12 cellular contexts compared by ENCODE assay signal in genomic region chr13:29497137-29497654, GRCh38.
DNase-seq lines count a peak whose midpoint lies in the region; ATAC-seq, FAIRE-seq and TF ChIP-seq lines count a peak whose summit lies in the region.
"Had no signal": no experiment of that assay in that cellular context is flagged by ENCODE, and none has a peak within 500 bp of the region (broad histone marks: within the 10 kb centered on the region; RNA-seq: fewer than 3 reads in every experiment).

No MANE protein-coding gene starts in this region.

- H2BK12ac ChIP-seq in mesenchymal stem cell (ENCODE audit: low read length in 2 of 2) = peak overlapping the region; percentile 3 to 14

- H2BK120ac ChIP-seq in mesenchymal stem cell (ENCODE audit: low read depth, low read length) = no peak overlapping the region

- H3K18ac ChIP-seq in mesenchymal stem cell (ENCODE audit: low read depth in 1 of 2, low read length in 2 of 2) = peak overlapping the region; percentile 29 to 45

- no peak overlapping the region for H3K4me3 ChIP-seq in fibroblast of lung (replicated peaks in 1 of 4; ENCODE audit: control extremely low read depth in 1 of 4, insufficient read depth in 1 of 4, low read depth in 3 of 4, low read length in 4 of 4)
- peak overlapping the region in 1 of 2 experiments; percentile 33 for H3K4me3 ChIP-seq in mesenchymal stem cell (ENCODE audit: insufficient read depth in 1 of 2, low read depth in 1 of 2, low read length in 2 of 2)
- no peak overlapping the region for H3K4me3 ChIP-seq in spleen
- H3K4me3 ChIP-seq in small intestine (ENCODE audit: low read depth in 1 of 2, low read length in 2 of 2) = no peak overlapping the region

- no peak overlapping the region for H3K23ac ChIP-seq in mesenchymal stem cell (ENCODE audit: low read length in 2 of 2)

- H3K27ac ChIP-seq in fibroblast of lung (ENCODE audit: insufficient read depth, low read length) (no peak overlapping the region), mesenchymal stem cell (ENCODE audit: low read length, poor library complexity, severe bottlenecking) (peak overlapping the region; percentile 9), spleen (peak overlapping the region in 2 of 8 donors; percentile 46 to 50), small intestine (ENCODE audit: low read depth in 1 of 2, low read length in 1 of 2) (peak overlapping the region in 1 of 2 donors; percentile 27)

- H3K4me1 ChIP-seq in fibroblast of lung (ENCODE audit: control insufficient read depth, extremely low read depth, insufficient read depth, low read length) = no peaks in the 10 kb centered on the region
- H3K4me1 ChIP-seq in mesenchymal stem cell (ENCODE audit: control insufficient read depth, insufficient read depth, low read depth, low read length) = peaks cover 24% of the 10 kb centered on the region
- H3K4me1 ChIP-seq in spleen = peaks cover 10 to 36% (median 22%) of the 10 kb centered on the region in 6 donors
- H3K4me1 ChIP-seq in small intestine (ENCODE audit: control insufficient read depth in 2 of 2, insufficient read depth in 1 of 2, low read depth in 1 of 2, low read length in 1 of 2) = no peaks in the 10 kb centered on the region

- no peak overlapping the region for H3K4ac ChIP-seq in mesenchymal stem cell (ENCODE audit: low read depth in 1 of 2, low read length in 2 of 2)

- 9% methylated on average over 15 of the region's 15 CpGs for WGBS in mesenchymal stem cell
- 49 to 71% (median 64%) methylated on average over 11 to 15 of the region's 15 CpGs for WGBS in spleen, 5 donors
- WGBS in small intestine, 3 donors = 49 to 82% (median 64%) methylated on average over 15 of the region's 15 CpGs

- no peak overlapping the region for H3K14ac ChIP-seq in mesenchymal stem cell (ENCODE audit: low read length in 2 of 2)

- H2BK5ac ChIP-seq in mesenchymal stem cell (ENCODE audit: low read depth, low read length, poor library complexity, severe bottlenecking) = no peak overlapping the region

- no peaks in the 10 kb centered on the region for H3K79me1 ChIP-seq in mesenchymal stem cell (replicated peaks; ENCODE audit: low read length, poor library complexity, severe bottlenecking)

- no peak overlapping the region for H3K9ac ChIP-seq in fibroblast of lung (ENCODE audit: insufficient read depth, low read length)
- peak overlapping the region; percentile 49 for H3K9ac ChIP-seq in mesenchymal stem cell (ENCODE audit: low read length)

- no peaks in the 10 kb centered on the region for H3K79me2 ChIP-seq in fibroblast of lung (ENCODE audit: control insufficient read depth, insufficient read depth, low read length)

- H2BK15ac ChIP-seq in mesenchymal stem cell (ENCODE audit: low read depth, poor library complexity, severe bottlenecking) = peak overlapping the region; percentile 33

- no peak for TF ChIP-seq POLR2A in spleen (IDR thresholded peaks at IDR 0.05)

- H2AFZ ChIP-seq in fibroblast of lung (ENCODE audit: low read length) = no peak overlapping the region
- H2AFZ ChIP-seq in mesenchymal stem cell (ENCODE audit: low read depth, low read length) = no peak overlapping the region

- H4K91ac ChIP-seq in mesenchymal stem cell (ENCODE audit: low read length) = peak overlapping the region; percentile 1

- H3K9me3 ChIP-seq in fibroblast of lung (ENCODE audit: control insufficient read depth, insufficient read depth, low read depth, low read length) = no peaks in the 10 kb centered on the region
- H3K9me3 ChIP-seq in mesenchymal stem cell (ENCODE audit: control insufficient read depth, low read length) = no peaks in the 10 kb centered on the region
- H3K9me3 ChIP-seq in spleen = no peaks in the 10 kb centered on the region
- H3K9me3 ChIP-seq in small intestine (ENCODE audit: control insufficient read depth, low read depth) = no peaks in the 10 kb centered on the region

- DNase-seq in NCI-H524 treated with DMSO at 0.1 percent for 48 hours (lab: John Stamatoyannopoulos, UW) (peak; percentile 65), fibroblast of lung (ENCODE audit: low read depth in 2 of 2) (peak; percentile 65 to 74), mesenchymal stem cell (peak; percentile 70), spleen (peak; percentile 73), OCI-M1 (lab: John Stamatoyannopoulos, UW) (no peak), NCI-H526 treated with DMSO at 0.1 percent for 48 hours (lab: John Stamatoyannopoulos, UW) (no peak), small intestine (no peak)
- DNase-seq: Calu3; MM.1S; stimulated activated CD4-positive, alpha-beta T cell treated with anti-CD3 and anti-CD28 coated beads, Interleukin-15, amount 100 ng/mL, for 24 hours had no signal

- H4K20me1 ChIP-seq in fibroblast of lung (ENCODE audit: control insufficient read depth, extremely low read depth, insufficient read depth, low read length) = no peaks in the 10 kb centered on the region

- H3K36me3 ChIP-seq in fibroblast of lung (ENCODE audit: control insufficient read depth, insufficient read depth, low read length) = no peaks in the 10 kb centered on the region
- no peaks in the 10 kb centered on the region for H3K36me3 ChIP-seq in mesenchymal stem cell (ENCODE audit: control insufficient read depth in 1 of 2, insufficient read depth in 2 of 2, low read depth in 1 of 2, low read length in 2 of 2)
- no peaks in the 10 kb centered on the region for H3K36me3 ChIP-seq in spleen
- H3K36me3 ChIP-seq in small intestine (ENCODE audit: control insufficient read depth in 2 of 2, insufficient read depth in 2 of 2, low read length in 2 of 2) = no peaks in the 10 kb centered on the region

- H2AK5ac ChIP-seq in mesenchymal stem cell (ENCODE audit: low read length, severe bottlenecking) = no peak overlapping the region

- H3K4me2 ChIP-seq in fibroblast of lung (ENCODE audit: extremely low read depth, insufficient read depth, low read length) = no peak overlapping the region
- H3K4me2 ChIP-seq in mesenchymal stem cell (ENCODE audit: low read length, poor library complexity, severe bottlenecking) = peak overlapping the region; percentile 30

- peak overlapping the region; percentile 52 for H4K8ac ChIP-seq in mesenchymal stem cell (ENCODE audit: low read length)

- FAIRE-seq in small intestine (lab: Jason Lieb, UNC) = no peak
- FAIRE-seq: colon had no signal

- ATAC-seq in HG02759 (IDR thresholded peaks at IDR 0.05; ENCODE audit: unreplicated experiment) = no peak

- TF ChIP-seq CTCF in fibroblast of lung (conservative IDR thresholded peaks at IDR 0.05 in 1 of 2, IDR thresholded peaks at IDR 0.05 in 1 of 2; ENCODE audit: low read depth in 1 of 2, low read length in 2 of 2) = no peak
- TF ChIP-seq CTCF in spleen (IDR thresholded peaks at IDR 0.05 in 8 of 11, conservative IDR thresholded peaks at IDR 0.05 in 3 of 11) = no peak

- H3K27me3 ChIP-seq in fibroblast of lung (ENCODE audit: control insufficient read depth, insufficient read depth, low read length) (peaks cover 8% of the 10 kb centered on the region), mesenchymal stem cell (ENCODE audit: control insufficient read depth in 1 of 2, insufficient read depth in 1 of 2, low read length in 2 of 2) (peaks cover 12 to 22% of the 10 kb centered on the region in 2 experiments), spleen (replicated peaks in 1 of 7) (peaks cover 0 to 3% (median 0%) of the 10 kb centered on the region in 7 donors), small intestine (ENCODE audit: control insufficient read depth in 2 of 2, insufficient read depth in 2 of 2, low read length in 2 of 2) (no peaks in the 10 kb centered on the region)

- intact Hi-C loops in spleen (cut with DNase I; ENCODE audit: low total_unique reads) = no loop called here

Comparison
In these comparisons a context has a peak if more than half of its experiments do, and no peak if none do; other contexts are left out.
1. DNase-seq: peak in NCI-H524 treated with DMSO at 0.1 percent for 48 hours (single experiment), fibroblast of lung (2 of 2), mesenchymal stem cell (single experiment) and spleen (single experiment); none in OCI-M1 (single experiment), NCI-H526 treated with DMSO at 0.1 percent for 48 hours (single experiment) and small intestine (single experiment).